Comparison of ENCODE assay signal across 8 cellular contexts in the genomic region with DNA sequence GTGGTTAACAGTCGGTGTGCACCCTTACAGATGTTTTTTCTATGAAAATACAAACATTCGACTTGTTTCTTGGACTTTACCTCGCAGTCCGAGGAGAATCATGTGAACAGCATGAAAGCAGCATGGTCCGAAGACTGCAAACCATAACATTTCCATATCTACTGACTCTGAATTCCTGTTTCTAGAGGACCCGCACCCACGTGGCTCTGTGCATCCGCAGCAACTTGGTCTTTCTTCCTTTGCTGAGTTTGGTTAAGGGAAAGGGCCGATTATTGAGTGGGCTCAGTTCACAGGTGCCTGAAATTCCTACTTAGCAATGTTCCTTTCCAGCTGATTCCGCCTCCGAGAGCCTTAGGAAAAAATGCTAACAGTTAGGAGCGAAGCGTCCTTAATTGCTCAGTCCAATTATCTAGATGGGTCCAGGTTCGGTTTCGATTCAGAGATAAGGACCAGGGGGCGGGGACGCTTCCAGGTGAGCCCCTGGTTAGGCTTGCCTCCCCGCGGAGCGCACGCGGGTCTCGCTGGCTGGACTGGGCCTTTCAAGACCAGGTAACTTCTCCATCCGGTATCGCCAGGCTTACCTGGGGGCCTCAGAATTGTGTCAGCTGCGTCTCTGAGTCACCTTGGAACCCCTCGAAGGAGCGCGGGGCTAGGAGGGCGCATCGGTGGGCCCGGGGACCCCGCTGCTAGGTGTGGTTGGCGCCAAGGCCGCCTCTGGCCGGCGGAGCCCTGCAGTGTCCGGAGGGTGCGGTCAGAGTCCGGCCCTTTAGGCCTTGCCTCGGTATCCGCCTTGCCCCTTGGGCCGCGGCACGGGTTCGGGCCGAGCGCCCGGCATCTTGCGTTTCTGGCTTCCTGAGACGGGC. TPM values are rescaled to one million over a fixed set of nuclear protein-coding genes. Genes with fewer than 3 reads are reported as not detected.
DNase-seq lines count a peak whose midpoint lies in the region; ATAC-seq and TF ChIP-seq lines count a peak whose summit lies in the region.

No MANE protein-coding gene starts in this region.

- H3K9me3 ChIP-seq in right lobe of liver (no peaks in the 10 kb centered on the region), thyroid gland (no peaks in the 10 kb centered on the region)

- H3K27me3 ChIP-seq in right lobe of liver (no peaks in the 10 kb centered on the region), thyroid gland (no peaks in the 10 kb centered on the region)

- peak overlapping the region; percentile 76 for H3K4me3 Mint-ChIP-seq in T-helper 2 cell treated with Interferon-gamma antibody and Interleukin-4, amounts not matched to agents 5 μg/mL and 100 μg/mL, for 36 hours
- peak overlapping the region; percentile 88 for H3K4me3 Mint-ChIP-seq in MCF 10A (ENCODE audit: unreplicated experiment)

- peak overlapping the region; percentile 88 to 93 (median 91) for H3K4me3 ChIP-seq in right lobe of liver
- H3K4me3 ChIP-seq in thyroid gland (replicated peaks in 1 of 3), result peak overlapping the region in 2 of 3 donors; percentile 36 to 92

- no peak for DNase-seq in T-helper 2 cell treated with Interferon-gamma antibody and Interleukin-4, amounts not matched to agents 5 μg/mL and 100 μg/mL, for 36 hours (ENCODE audit: low spot score)
- DNase-seq in T-helper 2 cell (no peak), MCF 10A (ENCODE audit: unreplicated experiment) (no peak), right lobe of liver (peak; percentile 50 to 61 (median 54)), thyroid gland (peak in 1 of 2 donors; percentile 12), NCI-H69 (lab: John Stamatoyannopoulos, UW) (no peak)
- no peak for DNase-seq in stimulated activated CD4-positive, alpha-beta T cell treated with anti-CD3 and anti-CD28 coated beads, Interleukin-15, amount 100 ng/mL, for 24 hours

- no peaks in the 10 kb centered on the region for H3K9me3 Mint-ChIP-seq in T-helper 2 cell treated with Interferon-gamma antibody and Interleukin-4, amounts not matched to agents 5 μg/mL and 100 μg/mL, for 36 hours
- H3K9me3 Mint-ChIP-seq in MCF 10A (ENCODE audit: unreplicated experiment), result no peaks in the 10 kb centered on the region

- peaks cover 3% of the 10 kb centered on the region for H3K36me3 Mint-ChIP-seq in T-helper 2 cell treated with Interferon-gamma antibody and Interleukin-4, amounts not matched to agents 5 μg/mL and 100 μg/mL, for 36 hours (ENCODE audit: low read depth)
- H3K36me3 Mint-ChIP-seq in MCF 10A (ENCODE audit: insufficient read depth, unreplicated experiment), result no peaks in the 10 kb centered on the region

- BruUV-seq in MCF 10A (replicated peaks; lab: Mats Ljungman, UMichigan), result no TSS peak

- H3K4me1 Mint-ChIP-seq in T-helper 2 cell treated with Interferon-gamma antibody and Interleukin-4, amounts not matched to agents 5 μg/mL and 100 μg/mL, for 36 hours (ENCODE audit: low read depth), result peaks cover 20% of the 10 kb centered on the region
- H3K4me1 Mint-ChIP-seq in MCF 10A (ENCODE audit: insufficient read depth, unreplicated experiment), result peaks cover 18% of the 10 kb centered on the region

- 51% methylated on average over 23 of the region's 51 CpGs for WGBS in right lobe of liver (ENCODE audit: insufficient coverage, low coverage, low lambda C conversion rate, missing lambda C conversion rate)
- 80 to 84% methylated on average over 23 to 25 of the region's 51 CpGs for WGBS in thyroid gland, 2 donors

- TF ChIP-seq CTCF in MCF 10A (IDR thresholded peaks at IDR 0.05; ENCODE audit: unreplicated experiment) (no peak), right lobe of liver (IDR thresholded peaks at IDR 0.05) (no peak), thyroid gland (IDR thresholded peaks at IDR 0.05) (no peak)

- CTCF ChIA-PET in MCF 10A (lab: Yijun Ruan, JAX), result interaction anchor here (0.6 kb wide), 1 partner anchor 191 kb away, joined by 3 read pairs; no protein-coding TSS in a partner anchor

- peak; percentile 5 to 37 (median 16) for ATAC-seq in right lobe of liver
- ATAC-seq in HG03432 (IDR thresholded peaks at IDR 0.05; ENCODE audit: unreplicated experiment), result no peak

- no peak for TF ChIP-seq POLR2A in right lobe of liver (IDR thresholded peaks at IDR 0.05)
- no peak for TF ChIP-seq POLR2A in thyroid gland (IDR thresholded peaks at IDR 0.05)

- intact Hi-C loops in MCF 10A (cut with micrococcal nuclease), result loop anchor here (5.0 kb wide), 1 partner anchor 202 kb away; no protein-coding TSS in a partner anchor
- intact Hi-C loops in right lobe of liver (cut with DNase I), result no loop called here
- intact Hi-C loops in thyroid gland (cut with DNase I), result loop anchor here (5.0 to 10.0 kb wide), 4 partner anchors 100 to 280 kb away; no protein-coding TSS in a partner anchor

- peaks cover 0 to 29% (median 11%) of the 10 kb centered on the region in 4 donors for H3K4me1 ChIP-seq in right lobe of liver
- peaks cover 18 to 24% of the 10 kb centered on the region in 2 donors for H3K4me1 ChIP-seq in thyroid gland

- no peaks in the 10 kb centered on the region for H3K36me3 ChIP-seq in right lobe of liver
- H3K36me3 ChIP-seq in thyroid gland, result no peaks in the 10 kb centered on the region

- POLR2A ChIA-PET in MCF 10A (lab: Yijun Ruan, JAX), result interaction anchor here (0.6 to 0.7 kb wide), 4 partner anchors 21 to 311 kb away, joined by 3 to 6 read pairs (median 3); a partner anchor contains a TSS

- H3K27ac ChIP-seq in right lobe of liver, result peak overlapping the region; percentile 92 to 95 (median 95)
- H3K27ac ChIP-seq in thyroid gland, result peak overlapping the region in 2 of 3 donors; percentile 94 to 96

- H3K27me3 Mint-ChIP-seq in T-helper 2 cell treated with Interferon-gamma antibody and Interleukin-4, amounts not matched to agents 5 μg/mL and 100 μg/mL, for 36 hours (ENCODE audit: low read depth), result peaks cover 10% of the 10 kb centered on the region
- no peaks in the 10 kb centered on the region for H3K27me3 Mint-ChIP-seq in MCF 10A (ENCODE audit: insufficient read depth, unreplicated experiment)

- peak overlapping the region; percentile 73 for H3K27ac Mint-ChIP-seq in T-helper 2 cell treated with Interferon-gamma antibody and Interleukin-4, amounts not matched to agents 5 μg/mL and 100 μg/mL, for 36 hours
- H3K27ac Mint-ChIP-seq in MCF 10A (ENCODE audit: low read depth, unreplicated experiment), result no peak overlapping the region

RNA-seq across cellular contexts. Expression of a gene that starts 1.1 kb away (rescaled TPM):
- total RNA-seq in MCF 10A (2022) (12.3 and 15.3 TPM in 2 replicates), right lobe of liver (10 to 100 TPM in 3 of 6 experiments, 1 to 10 TPM in 3; 9.1 to 11.0 (median 9.9) TPM), thyroid gland (10 to 100 TPM; 18.9 to 37.1 (median 27.3) TPM)

Comparison
In these comparisons a context has a peak if more than half of its experiments do, and no peak if none do; other contexts are left out.
1. DNase-seq: peak in right lobe of liver (3 of 3); none in T-helper 2 cell treated with Interferon-gamma antibody and Interleukin-4, amounts not matched to agents 5 μg/mL and 100 μg/mL, for 36 hours (single experiment), T-helper 2 cell (0 of 5), MCF 10A (single experiment), NCI-H69 (single experiment) and stimulated activated CD4-positive, alpha-beta T cell treated with anti-CD3 and anti-CD28 coated beads, Interleukin-15, amount 100 ng/mL, for 24 hours (single experiment).
2. intact Hi-C loops: an anchor here in MCF 10A (5.0 kb wide) and thyroid gland (5.0 to 10.0 kb wide); none called in right lobe of liver.